ENCODE assay signal across 14 cellular contexts in the genomic region with DNA sequence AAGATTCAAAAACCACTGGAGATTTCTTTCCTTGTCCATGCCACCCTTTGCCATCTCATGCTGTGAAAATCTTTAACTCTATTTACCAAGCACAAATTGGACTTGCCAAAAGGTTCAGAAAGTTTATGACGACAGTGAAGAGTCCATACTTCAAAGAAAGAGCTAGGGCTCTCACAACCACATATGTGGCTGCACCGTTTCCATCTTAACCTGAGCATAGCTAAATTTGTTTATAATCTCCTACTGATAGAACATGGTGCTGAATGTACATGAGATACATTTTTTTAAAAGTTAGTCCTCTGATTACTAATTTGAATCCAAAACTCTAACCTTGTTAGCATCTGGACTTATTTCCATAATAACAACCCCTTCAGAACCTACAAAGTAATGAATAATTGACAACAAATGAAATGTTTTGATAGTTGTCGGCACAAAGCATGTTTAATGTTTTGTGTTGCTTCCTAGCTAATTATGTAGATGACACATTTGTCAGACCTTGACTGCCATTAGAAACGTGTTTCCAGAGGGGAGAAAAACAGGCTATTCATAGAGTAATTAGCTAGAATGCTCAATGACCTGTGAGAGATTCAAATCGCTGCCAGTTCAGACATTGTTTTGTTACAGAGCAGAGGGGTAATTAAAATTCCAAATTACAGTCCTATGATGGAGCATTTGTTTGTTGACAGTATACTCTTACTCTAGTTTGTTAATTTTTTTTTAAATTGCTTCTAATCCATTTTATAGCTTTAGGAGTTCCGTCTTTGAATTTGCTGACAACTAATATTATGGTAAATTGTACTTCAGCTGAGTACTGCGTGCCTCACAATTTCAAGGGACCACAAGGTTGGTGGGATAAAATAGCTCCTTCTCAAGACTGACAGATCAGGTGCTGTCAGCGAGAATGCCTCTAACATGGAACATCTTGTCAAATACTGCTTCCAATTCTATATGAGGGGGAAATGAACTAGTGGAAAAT. TPM values are rescaled to one million over a fixed set of nuclear protein-coding genes. Genes with fewer than 3 reads are reported as not detected.
A peak's percentile ranks its signal among the peaks of the same experiment; 100 is the strongest.
DNase-seq lines count a peak whose midpoint lies in the region; ATAC-seq and TF ChIP-seq lines count a peak whose summit lies in the region.
"Had no signal": no experiment of that assay in that cellular context is flagged by ENCODE, and none has a peak within 500 bp of the region (broad histone marks: within the 10 kb centered on the region; RNA-seq: fewer than 3 reads in every experiment).

No MANE protein-coding gene starts in this region.

- no peaks in the 10 kb centered on the region for H3K27me3 ChIP-seq in neural progenitor cell
- H3K27me3 ChIP-seq in tibial nerve: no peaks in the 10 kb centered on the region
- H3K27me3 ChIP-seq: adrenal gland, uterus had no signal

- H3K4me2 ChIP-seq in neural progenitor cell: no peak overlapping the region
- H3K4me2 ChIP-seq: GM23338 had no signal

- no peaks in the 10 kb centered on the region for H3K36me3 ChIP-seq in neural progenitor cell
- no peaks in the 10 kb centered on the region for H3K36me3 ChIP-seq in tibial nerve
- H3K36me3 ChIP-seq: adrenal gland, uterus had no signal

- H4K20me1 ChIP-seq in neural progenitor cell (ENCODE audit: low read depth): no peaks in the 10 kb centered on the region

- no peaks in the 10 kb centered on the region for H3K79me2 ChIP-seq in neural progenitor cell (ENCODE audit: low read depth)

- no peaks in the 10 kb centered on the region for H3K9me3 ChIP-seq in neural progenitor cell (ENCODE audit: low read depth)
- H3K9me3 ChIP-seq in tibial nerve: no peaks in the 10 kb centered on the region
- H3K9me3 ChIP-seq: adrenal gland, uterus had no signal

- 77 to 79% methylated on average over 8 of the region's 8 CpGs for WGBS in tibial nerve, 2 donors

- TF ChIP-seq EP300 in tibial nerve (IDR thresholded peaks at IDR 0.05): no peak

- CTCF ChIA-PET in activated CD4-positive, alpha-beta T cell treated with anti-CD3 and anti-CD28 coated beads, Interleukin-2, amount 10 ng/mL, durations not matched to agents 7 days and 5 days (lab: Charles Lee): interaction anchor here (0.8 to 1.9 kb wide), 9 partner anchors 10 to 194 kb away, joined by 3 to 5 read pairs (median 4); no protein-coding TSS in a partner anchor
- CTCF ChIA-PET in activated CD8-positive, alpha-beta T cell treated with anti-CD3 and anti-CD28 coated beads, Interleukin-2, amount 10 ng/mL, durations not matched to agents 7 days and 5 days (lab: Charles Lee): interaction anchor here (0.6 to 9.3 kb wide), 25 partner anchors 8 to 123 kb away, joined by 3 to 90 read pairs (median 5); a partner anchor contains a TSS

- H3K4me1 ChIP-seq in neural progenitor cell (peaks cover 10% of the 10 kb centered on the region), tibial nerve (peaks cover 0 to 14% (median 0%) of the 10 kb centered on the region in 4 donors)
- H3K4me1 ChIP-seq: uterus had no signal

- POLR2A ChIA-PET in activated CD4-positive, alpha-beta T cell treated with anti-CD3 and anti-CD28 coated beads, Interleukin-2, amount 10 ng/mL, durations not matched to agents 7 days and 5 days (lab: Charles Lee): no interaction called here
- POLR2A ChIA-PET in activated CD8-positive, alpha-beta T cell treated with anti-CD3 and anti-CD28 coated beads, Interleukin-2, amount 10 ng/mL, durations not matched to agents 7 days and 5 days (lab: Charles Lee): interaction anchor here (0.7 to 1.3 kb wide), 4 partner anchors 29 to 98 kb away, joined by 3 to 4 read pairs (median 3); no protein-coding TSS in a partner anchor

- peak overlapping the region; percentile 78 for H3K27ac Mint-ChIP-seq in activated CD4-positive, alpha-beta T cell treated with anti-CD3 and anti-CD28 coated beads, Interleukin-2, amount 10 ng/mL, durations not matched to agents 7 days and 5 days
- peak overlapping the region; percentile 75 for H3K27ac Mint-ChIP-seq in activated CD8-positive, alpha-beta T cell treated with anti-CD3 and anti-CD28 coated beads, Interleukin-2, amount 10 ng/mL, durations not matched to agents 7 days and 5 days
- H3K27ac Mint-ChIP-seq in neural progenitor cell: no peak overlapping the region
- H3K27ac Mint-ChIP-seq: GM23338 had no signal

- no peak overlapping the region for H3K4me3 ChIP-seq in neural progenitor cell
- H3K4me3 ChIP-seq in tibial nerve: no peak overlapping the region
- H3K4me3 ChIP-seq: adrenal gland, GM23338, uterus had no signal

- no peak overlapping the region for H3K4me3 Mint-ChIP-seq in activated CD4-positive, alpha-beta T cell treated with anti-CD3 and anti-CD28 coated beads, Interleukin-2, amount 10 ng/mL, durations not matched to agents 7 days and 5 days
- no peak overlapping the region for H3K4me3 Mint-ChIP-seq in activated CD8-positive, alpha-beta T cell treated with anti-CD3 and anti-CD28 coated beads, Interleukin-2, amount 10 ng/mL, durations not matched to agents 7 days and 5 days
- no peak overlapping the region for H3K4me3 Mint-ChIP-seq in neural progenitor cell
- H3K4me3 Mint-ChIP-seq: GM23338 had no signal

- TF ChIP-seq CTCF in neural progenitor cell (IDR thresholded peaks at IDR 0.05) (no peak), tibial nerve (IDR thresholded peaks at IDR 0.05) (no peak)

- H3K27ac ChIP-seq in neural progenitor cell (no peak overlapping the region), tibial nerve (no peak overlapping the region)
- H3K27ac ChIP-seq: adrenal gland, uterus had no signal

- peaks cover 77% of the 10 kb centered on the region for H3K4me1 Mint-ChIP-seq in activated CD4-positive, alpha-beta T cell treated with anti-CD3 and anti-CD28 coated beads, Interleukin-2, amount 10 ng/mL, durations not matched to agents 7 days and 5 days
- H3K4me1 Mint-ChIP-seq in activated CD8-positive, alpha-beta T cell treated with anti-CD3 and anti-CD28 coated beads, Interleukin-2, amount 10 ng/mL, durations not matched to agents 7 days and 5 days (ENCODE audit: low read depth): peaks cover 60% of the 10 kb centered on the region
- H3K4me1 Mint-ChIP-seq in neural progenitor cell: peaks cover 2% of the 10 kb centered on the region

- H3F3A ChIP-seq in neural progenitor cell (ENCODE audit: low read depth): no peaks in the 10 kb centered on the region

- no peaks in the 10 kb centered on the region for H3K9me3 Mint-ChIP-seq in activated CD4-positive, alpha-beta T cell treated with anti-CD3 and anti-CD28 coated beads, Interleukin-2, amount 10 ng/mL, durations not matched to agents 7 days and 5 days
- no peaks in the 10 kb centered on the region for H3K9me3 Mint-ChIP-seq in activated CD8-positive, alpha-beta T cell treated with anti-CD3 and anti-CD28 coated beads, Interleukin-2, amount 10 ng/mL, durations not matched to agents 7 days and 5 days (ENCODE audit: insufficient read depth)
- no peaks in the 10 kb centered on the region for H3K9me3 Mint-ChIP-seq in neural progenitor cell
- H3K9me3 Mint-ChIP-seq: GM23338 had no signal

- no peaks in the 10 kb centered on the region for H3K27me3 Mint-ChIP-seq in activated CD4-positive, alpha-beta T cell treated with anti-CD3 and anti-CD28 coated beads, Interleukin-2, amount 10 ng/mL, durations not matched to agents 7 days and 5 days
- no peaks in the 10 kb centered on the region for H3K27me3 Mint-ChIP-seq in activated CD8-positive, alpha-beta T cell treated with anti-CD3 and anti-CD28 coated beads, Interleukin-2, amount 10 ng/mL, durations not matched to agents 7 days and 5 days (ENCODE audit: low read depth)
- no peaks in the 10 kb centered on the region for H3K27me3 Mint-ChIP-seq in neural progenitor cell (ENCODE audit: insufficient read depth, low read depth)

- ATAC-seq in activated CD8-positive, alpha-beta T cell treated with anti-CD3 and anti-CD28 coated beads, Interleukin-2, amount 10 ng/mL, durations not matched to agents 7 days and 5 days: peak; percentile 61
- no peak for ATAC-seq in GM21447 (IDR thresholded peaks at IDR 0.05; ENCODE audit: unreplicated experiment)

- no peak for DNase-seq in activated CD4-positive, alpha-beta T cell treated with anti-CD3 and anti-CD28 coated beads, Interleukin-2, amount 10 ng/mL, durations not matched to agents 7 days and 5 days
- DNase-seq in activated CD4-positive, alpha-beta T cell treated with anti-CD3 and anti-CD28 coated beads for 4 hours: no peak
- peak in 2 of 3 experiments; percentile 50 to 88 for DNase-seq in NCI-H1417 (lab: John Stamatoyannopoulos, UW)
- no peak for DNase-seq in activated CD8-positive, alpha-beta T cell treated with anti-CD3 and anti-CD28 coated beads, Interleukin-2, amount 10 ng/mL, durations not matched to agents 7 days and 5 days
- DNase-seq in neural progenitor cell (ENCODE audit: low spot score): peak; percentile 17
- no peak for DNase-seq in cerebellum (ENCODE audit: low spot score)
- DNase-seq in tibial nerve (ENCODE audit: low spot score in 2 of 2): no peak
- DNase-seq: adrenal gland, hippocampal formation, left cardiac atrium, NCI-H2107, uterus had no signal

- TF ChIP-seq POLR2A in tibial nerve (IDR thresholded peaks at IDR 0.05): no peak

- H2AFZ ChIP-seq in neural progenitor cell (replicated peaks): no peak overlapping the region
- H2AFZ ChIP-seq: GM23338 had no signal

- peaks cover 72% of the 10 kb centered on the region for H3K36me3 Mint-ChIP-seq in activated CD4-positive, alpha-beta T cell treated with anti-CD3 and anti-CD28 coated beads, Interleukin-2, amount 10 ng/mL, durations not matched to agents 7 days and 5 days (ENCODE audit: low read depth)
- H3K36me3 Mint-ChIP-seq in activated CD8-positive, alpha-beta T cell treated with anti-CD3 and anti-CD28 coated beads, Interleukin-2, amount 10 ng/mL, durations not matched to agents 7 days and 5 days (ENCODE audit: low read depth): peaks cover 65% of the 10 kb centered on the region
- no peaks in the 10 kb centered on the region for H3K36me3 Mint-ChIP-seq in neural progenitor cell

- no peak overlapping the region for H3K9ac ChIP-seq in neural progenitor cell

RNA-seq across cellular contexts. Expression of a gene that starts 31.8 kb away (rescaled TPM):
- total RNA-seq in activated CD4-positive, alpha-beta T cell treated with anti-CD3 and anti-CD28 coated beads, Interleukin-2, amount 10 ng/mL, durations not matched to agents 7 days and 5 days: 100 to 1,000 TPM; 189 to 197 TPM
- total RNA-seq in activated CD8-positive, alpha-beta T cell treated with anti-CD3 and anti-CD28 coated beads, Interleukin-2, amount 10 ng/mL, durations not matched to agents 7 days and 5 days: 100 to 1,000 TPM; 154 to 158 TPM
- total RNA-seq in neural progenitor cell (ENCODE audit: low replicate concordance) (2.5 and 5.9 TPM in 2 replicates), cerebellum (2.9 TPM), tibial nerve (10 to 100 TPM; 22.6 to 47.4 (median 35.9) TPM)
- total RNA-seq: GM23338 had no signal

Comparison
In these comparisons a context has a peak if more than half of its experiments do, and no peak if none do; other contexts are left out.
1. DNase-seq: peak in NCI-H1417 (2 of 3) and neural progenitor cell (single experiment); none in activated CD4-positive, alpha-beta T cell treated with anti-CD3 and anti-CD28 coated beads, Interleukin-2, amount 10 ng/mL, durations not matched to agents 7 days and 5 days (single experiment), activated CD4-positive, alpha-beta T cell treated with anti-CD3 and anti-CD28 coated beads for 4 hours (0 of 2), activated CD8-positive, alpha-beta T cell treated with anti-CD3 and anti-CD28 coated beads, Interleukin-2, amount 10 ng/mL, durations not matched to agents 7 days and 5 days (single experiment), cerebellum (single experiment) and tibial nerve (0 of 2).